In the genomic region with DNA sequence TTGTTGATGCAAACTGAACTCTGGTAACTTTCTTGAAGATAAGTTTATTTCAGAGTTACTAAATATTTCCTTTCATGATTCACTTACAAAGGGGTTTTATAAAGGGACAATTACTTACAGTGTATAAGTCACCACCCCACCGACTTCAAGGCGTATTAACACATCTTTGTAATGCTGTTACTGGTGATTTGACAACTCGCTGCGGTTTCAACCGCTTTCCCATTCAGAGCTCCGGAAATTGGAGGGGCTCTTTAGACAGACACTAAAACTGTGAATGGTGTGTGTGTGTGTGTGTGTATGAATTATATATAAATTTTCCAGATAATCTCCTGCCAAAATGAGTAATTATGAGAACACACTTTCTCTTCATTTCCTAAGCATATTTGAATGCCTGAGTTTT, we compare ENCODE assay signal across 10 cellular contexts. TPM values are rescaled to one million over a fixed set of nuclear protein-coding genes. Genes with fewer than 3 reads are reported as not detected.
A peak's percentile ranks its signal among the peaks of the same experiment; 100 is the strongest.
DNase-seq lines count a peak whose midpoint lies in the region; ATAC-seq lines count a peak whose summit lies in the region.
"Had no signal": no experiment of that assay in that cellular context is flagged by ENCODE, and none has a peak within 500 bp of the region (broad histone marks: within the 10 kb centered on the region; RNA-seq: fewer than 3 reads in every experiment).

No MANE protein-coding gene starts in this region.

- peak; percentile 73 for ATAC-seq in central memory CD8-positive, alpha-beta T cell (replicated peaks; ENCODE audit: extremely low read depth, poor library complexity, severe bottlenecking)
- ATAC-seq in stimulated activated naive CD8-positive, alpha-beta T cell treated with anti-CD3 and anti-CD28 coated beads, Interleukin-15, Interleukin-2, amounts not matched to agents 100 U/mL and 50 U/mL, for 24 hours: peak; percentile 93
- ATAC-seq in GM21528 (IDR thresholded peaks at IDR 0.05; ENCODE audit: low FRiP score, unreplicated experiment): no peak
- ATAC-seq: HCT116 had no signal

- no peaks in the 10 kb centered on the region for H3K9me3 Mint-ChIP-seq in central memory CD8-positive, alpha-beta T cell

- H3K4me1 Mint-ChIP-seq in central memory CD8-positive, alpha-beta T cell: peaks cover 4% of the 10 kb centered on the region

- in situ Hi-C loops in SK-MEL-5 (cut with HindIII; ENCODE audit: low pct_unique_long_range_greater_than_20kb, low sequenced_read_pairs): no loop called here

- intact Hi-C loops in cardiac septum (cut with DNase I): no loop called here

- DNase-seq in activated effector memory CD4-positive, alpha-beta T cell treated with anti-CD3 and anti-CD28 coated beads, Interleukin-2, amount 50 U/mL, for 16 hours: peak; percentile 67
- DNase-seq in activated effector memory CD4-positive, alpha-beta T cell treated with Interleukin-2 at 50 U/mL for 16 hours: no peak
- peak; percentile 99 for DNase-seq in SK-MEL-5 (ENCODE audit: low read depth, low spot score)
- no peak for DNase-seq in central memory CD8-positive, alpha-beta T cell (ENCODE audit: low spot score in 2 of 2)
- peak; percentile 27 for DNase-seq in stimulated activated naive CD8-positive, alpha-beta T cell treated with anti-CD3 and anti-CD28 coated beads, Interleukin-15, Interleukin-2, amounts not matched to agents 100 U/mL and 50 U/mL, for 24 hours
- no peak for DNase-seq in cardiac septum (ENCODE audit: low spot score)
- DNase-seq in NCI-H1930 (lab: John Stamatoyannopoulos, UW): no peak

- H3K27ac Mint-ChIP-seq in central memory CD8-positive, alpha-beta T cell (ENCODE audit: low read depth): no peak overlapping the region

- H3K27me3 Mint-ChIP-seq in central memory CD8-positive, alpha-beta T cell: peaks cover 36% of the 10 kb centered on the region

- H3K4me3 Mint-ChIP-seq in central memory CD8-positive, alpha-beta T cell: no peak overlapping the region

- no peaks in the 10 kb centered on the region for H3K36me3 Mint-ChIP-seq in central memory CD8-positive, alpha-beta T cell (ENCODE audit: insufficient read depth)

RNA-seq across cellular contexts. Expression of a gene that starts 4.9 kb away (rescaled TPM):
- total RNA-seq in SK-MEL-5 (2014; rRNA removed; shearing (Covaris generic)): not detected in 2 replicates
- polyA plus RNA-seq in SK-MEL-5 (2015; cell fraction: cytosol; rRNA removed): not detected in 2 replicates
- polyA plus RNA-seq in SK-MEL-5 (2015; cell fraction: nucleus; rRNA removed): not detected in 2 replicates
- total RNA-seq in cardiac septum: not detected
- total RNA-seq: glomerular endothelial cell had no signal

RNA-seq across cellular contexts. Expression of a gene that starts 13.6 kb away (rescaled TPM):
- not detected in 2 replicates for total RNA-seq in SK-MEL-5 (2014; rRNA removed; shearing (Covaris generic))
- polyA plus RNA-seq in SK-MEL-5 (2015; cell fraction: cytosol; rRNA removed): not detected in 2 replicates
- not detected in 2 replicates for polyA plus RNA-seq in SK-MEL-5 (2015; cell fraction: nucleus; rRNA removed)
- not detected for total RNA-seq in cardiac septum
- total RNA-seq: glomerular endothelial cell had no signal

RNA-seq across cellular contexts. Expression of a gene that starts 49.1 kb away (rescaled TPM):
- total RNA-seq in SK-MEL-5 (2014; rRNA removed; shearing (Covaris generic)): 126 and 144 TPM in 2 replicates
- polyA plus RNA-seq in SK-MEL-5 (2015; cell fraction: cytosol; rRNA removed): 98.4 and 107 TPM in 2 replicates
- 168 and 178 TPM in 2 replicates for polyA plus RNA-seq in SK-MEL-5 (2015; cell fraction: nucleus; rRNA removed)
- total RNA-seq in cardiac septum: 75.6 TPM

Comparison
In these comparisons a context has a peak if more than half of its experiments do, and no peak if none do; other contexts are left out.
1. DNase-seq: peak in activated effector memory CD4-positive, alpha-beta T cell treated with anti-CD3 and anti-CD28 coated beads, Interleukin-2, amount 50 U/mL, for 16 hours (single experiment), SK-MEL-5 (single experiment) and stimulated activated naive CD8-positive, alpha-beta T cell treated with anti-CD3 and anti-CD28 coated beads, Interleukin-15, Interleukin-2, amounts not matched to agents 100 U/mL and 50 U/mL, for 24 hours (single experiment); none in activated effector memory CD4-positive, alpha-beta T cell treated with Interleukin-2 at 50 U/mL for 16 hours (single experiment), central memory CD8-positive, alpha-beta T cell (0 of 2), cardiac septum (single experiment) and NCI-H1930 (0 of 2).